In the genomic region with DNA sequence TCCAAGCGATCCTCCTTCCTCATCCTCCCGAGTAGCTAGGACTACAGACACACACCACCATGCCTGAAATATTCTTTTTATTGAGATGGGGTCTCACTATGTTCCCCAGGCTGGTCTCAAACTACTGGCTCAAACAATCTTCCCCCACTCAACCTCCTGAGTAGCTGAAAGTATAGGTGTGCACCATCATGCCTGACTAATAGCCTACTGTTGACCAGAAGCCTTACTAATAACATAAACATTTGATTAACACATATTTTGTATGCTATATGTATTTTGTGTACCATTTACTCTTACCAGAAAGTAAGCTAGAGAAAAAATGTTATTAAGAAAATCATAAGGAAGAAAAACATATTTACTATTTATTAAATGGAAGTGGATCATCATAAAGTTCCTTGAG, we compare ENCODE assay signal across 35 cellular contexts. TPM values are rescaled to one million over a fixed set of nuclear protein-coding genes. Genes with fewer than 3 reads are reported as not detected.
"Had no signal": no experiment of that assay in that cellular context is flagged by ENCODE, and none has a peak within 500 bp of the region (broad histone marks: within the 10 kb centered on the region; RNA-seq: fewer than 3 reads in every experiment).

No MANE protein-coding gene starts in this region.

- H3K36me3 Mint-ChIP-seq: activated CD4-positive, alpha-beta memory T cell treated with anti-CD3 and anti-CD28 coated beads for 36 hours; activated CD8-positive, alpha-beta memory T cell treated with anti-CD3 and anti-CD28 coated beads, Interleukin-2, amount 10 ng/mL, durations not matched to agents 7 days and 5 days; activated naive CD8-positive, alpha-beta T cell had no signal

- H3K27ac ChIP-seq: brain microvascular endothelial cell, epithelial cell of prostate, esophagus squamous epithelium, gastroesophageal sphincter, heart right ventricle had no signal

- H3K36me3 ChIP-seq: brain microvascular endothelial cell, esophagus squamous epithelium, gastroesophageal sphincter, heart right ventricle had no signal

- ATAC-seq: activated CD8-positive, alpha-beta memory T cell treated with anti-CD3 and anti-CD28 coated beads, Interleukin-2, amount 10 ng/mL, durations not matched to agents 7 days and 5 days; activated CD8-positive, alpha-beta T cell treated with anti-CD3 and anti-CD28 coated beads, Interleukin-2, amount 10 ng/mL, durations not matched to agents 7 days and 5 days; activated T-cell treated with anti-CD3 and anti-CD28 coated beads, Interleukin-2, amount 50 U/mL, for 72 hours; effector memory CD8-positive, alpha-beta T cell; gastroesophageal sphincter; heart right ventricle; WTC11 had no signal

- DNase-seq: activated CD4-positive, alpha-beta memory T cell treated with anti-CD3 and anti-CD28 coated beads for 36 hours; activated CD4-positive, alpha-beta T cell treated with anti-CD3 and anti-CD28 coated beads for 1 hour; activated CD4-positive, alpha-beta T cell treated with anti-CD3 and anti-CD28 coated beads for 48 hours; activated CD8-positive, alpha-beta memory T cell treated with anti-CD3 and anti-CD28 coated beads, Interleukin-2, amount 10 ng/mL, durations not matched to agents 7 days and 5 days; activated CD8-positive, alpha-beta memory T cell treated with anti-CD3 and anti-CD28 coated beads, Interleukin-2, amount 50 U/mL, for 4 hours; activated CD8-positive, alpha-beta T cell treated with anti-CD3 and anti-CD28 coated beads, Interleukin-2, amount 10 ng/mL, durations not matched to agents 7 days and 5 days; activated gamma-delta T cell; activated naive CD4-positive, alpha-beta T cell; activated naive CD4-positive, alpha-beta T cell treated with anti-CD3 and anti-CD28 coated beads, Interleukin-2, amount 50 U/mL, for 16 hours; activated T-cell treated with anti-CD3 and anti-CD28 coated beads, Interleukin-2, amount 50 U/mL, for 24 hours; activated T-cell treated with anti-CD3 and anti-CD28 coated beads, Interleukin-2, amount 50 U/mL, for 72 hours; amniotic stem cell; anterior cingulate cortex; brain microvascular endothelial cell; caudate nucleus; cortex of kidney; dermis blood vessel endothelial cell; effector CD4-positive, alpha-beta T cell; effector memory CD8-positive, alpha-beta T cell; esophagus squamous epithelium; foreskin melanocyte; heart right ventricle; T-helper 2 cell had no signal

- H3K4me1 Mint-ChIP-seq: activated CD8-positive, alpha-beta memory T cell treated with anti-CD3 and anti-CD28 coated beads, Interleukin-2, amount 10 ng/mL, durations not matched to agents 7 days and 5 days had no signal

- H3K27ac Mint-ChIP-seq: activated CD4-positive, alpha-beta memory T cell treated with anti-CD3 and anti-CD28 coated beads for 36 hours; activated CD8-positive, alpha-beta memory T cell treated with anti-CD3 and anti-CD28 coated beads, Interleukin-2, amount 10 ng/mL, durations not matched to agents 7 days and 5 days; activated CD8-positive, alpha-beta T cell treated with anti-CD3 and anti-CD28 coated beads, Interleukin-2, amount 10 ng/mL, durations not matched to agents 7 days and 5 days; activated naive CD8-positive, alpha-beta T cell; activated T-cell treated with anti-CD3 and anti-CD28 coated beads, Interleukin-2, amount 50 U/mL, for 24 hours; activated T-cell treated with anti-CD3 and anti-CD28 coated beads, Interleukin-2, amount 50 U/mL, for 72 hours; effector memory CD8-positive, alpha-beta T cell; WTC11 had no signal

- H3K4me1 ChIP-seq: esophagus squamous epithelium, gastroesophageal sphincter, heart right ventricle had no signal

- H3K9me3 Mint-ChIP-seq: activated CD4-positive, alpha-beta memory T cell treated with anti-CD3 and anti-CD28 coated beads for 36 hours; activated T-cell treated with anti-CD3 and anti-CD28 coated beads, Interleukin-2, amount 50 U/mL, for 24 hours; activated T-cell treated with anti-CD3 and anti-CD28 coated beads, Interleukin-2, amount 50 U/mL, for 72 hours; effector memory CD8-positive, alpha-beta T cell had no signal

- H3K27me3 ChIP-seq: brain microvascular endothelial cell had no signal

- H3K9me3 ChIP-seq: esophagus squamous epithelium had no signal

- H3K4me3 Mint-ChIP-seq: activated CD4-positive, alpha-beta memory T cell treated with anti-CD3 and anti-CD28 coated beads for 36 hours; activated CD8-positive, alpha-beta memory T cell treated with anti-CD3 and anti-CD28 coated beads, Interleukin-2, amount 10 ng/mL, durations not matched to agents 7 days and 5 days; activated CD8-positive, alpha-beta T cell treated with anti-CD3 and anti-CD28 coated beads, Interleukin-2, amount 10 ng/mL, durations not matched to agents 7 days and 5 days; activated naive CD8-positive, alpha-beta T cell; activated T-cell treated with anti-CD3 and anti-CD28 coated beads, Interleukin-2, amount 50 U/mL, for 24 hours; activated T-cell treated with anti-CD3 and anti-CD28 coated beads, Interleukin-2, amount 50 U/mL, for 72 hours; effector memory CD8-positive, alpha-beta T cell; WTC11 had no signal

- FAIRE-seq: astrocyte, colon had no signal

- H3K4me3 ChIP-seq: esophagus squamous epithelium, gastroesophageal sphincter, heart right ventricle had no signal

RNA-seq across cellular contexts. Expression of a gene that starts 11.9 kb away (rescaled TPM):
- total RNA-seq: activated CD4-positive, alpha-beta memory T cell treated with anti-CD3 and anti-CD28 coated beads for 36 hours; activated CD8-positive, alpha-beta memory T cell treated with anti-CD3 and anti-CD28 coated beads for 36 hours; activated CD8-positive, alpha-beta memory T cell treated with anti-CD3 and anti-CD28 coated beads, Interleukin-2, amount 10 ng/mL, durations not matched to agents 7 days and 5 days; activated CD8-positive, alpha-beta T cell treated with anti-CD3 and anti-CD28 coated beads, Interleukin-2, amount 10 ng/mL, durations not matched to agents 7 days and 5 days; activated T-cell treated with anti-CD3 and anti-CD28 coated beads, Interleukin-2, amount 50 U/mL, for 72 hours; astrocyte; chondrocyte; dermis blood vessel endothelial cell; esophagus squamous epithelium; fibroblast of lung; fibroblast of villous mesenchyme; gastroesophageal sphincter; glomerular endothelial cell; heart right ventricle; T-helper 1 cell treated with Interleukin-12 subunit alpha and Interleukin-12 subunit beta and Interleukin-4 antibody, amounts not matched to agents 30 ng/mL and 1 ng/mL, for 36 hours; WTC11 had no signal

RNA-seq across cellular contexts. Expression of a gene that starts 13.5 kb away (rescaled TPM):
- total RNA-seq: activated CD4-positive, alpha-beta memory T cell treated with anti-CD3 and anti-CD28 coated beads for 36 hours; activated CD8-positive, alpha-beta memory T cell treated with anti-CD3 and anti-CD28 coated beads for 36 hours; activated CD8-positive, alpha-beta memory T cell treated with anti-CD3 and anti-CD28 coated beads, Interleukin-2, amount 10 ng/mL, durations not matched to agents 7 days and 5 days; activated CD8-positive, alpha-beta T cell treated with anti-CD3 and anti-CD28 coated beads, Interleukin-2, amount 10 ng/mL, durations not matched to agents 7 days and 5 days; activated T-cell treated with anti-CD3 and anti-CD28 coated beads, Interleukin-2, amount 50 U/mL, for 72 hours; astrocyte; chondrocyte; dermis blood vessel endothelial cell; esophagus squamous epithelium; fibroblast of lung; fibroblast of villous mesenchyme; gastroesophageal sphincter; glomerular endothelial cell; heart right ventricle; T-helper 1 cell treated with Interleukin-12 subunit alpha and Interleukin-12 subunit beta and Interleukin-4 antibody, amounts not matched to agents 30 ng/mL and 1 ng/mL, for 36 hours; WTC11 had no signal

RNA-seq across cellular contexts. Expression of a gene that starts 38.5 kb away (rescaled TPM):
- total RNA-seq: activated CD4-positive, alpha-beta memory T cell treated with anti-CD3 and anti-CD28 coated beads for 36 hours; activated CD8-positive, alpha-beta memory T cell treated with anti-CD3 and anti-CD28 coated beads for 36 hours; activated CD8-positive, alpha-beta memory T cell treated with anti-CD3 and anti-CD28 coated beads, Interleukin-2, amount 10 ng/mL, durations not matched to agents 7 days and 5 days; activated CD8-positive, alpha-beta T cell treated with anti-CD3 and anti-CD28 coated beads, Interleukin-2, amount 10 ng/mL, durations not matched to agents 7 days and 5 days; activated T-cell treated with anti-CD3 and anti-CD28 coated beads, Interleukin-2, amount 50 U/mL, for 72 hours; astrocyte; chondrocyte; dermis blood vessel endothelial cell; esophagus squamous epithelium; fibroblast of lung; fibroblast of villous mesenchyme; gastroesophageal sphincter; glomerular endothelial cell; heart right ventricle; T-helper 1 cell treated with Interleukin-12 subunit alpha and Interleukin-12 subunit beta and Interleukin-4 antibody, amounts not matched to agents 30 ng/mL and 1 ng/mL, for 36 hours; WTC11 had no signal

RNA-seq across cellular contexts. Expression of a gene that starts 52.4 kb away (rescaled TPM):
- total RNA-seq: activated CD4-positive, alpha-beta memory T cell treated with anti-CD3 and anti-CD28 coated beads for 36 hours; activated CD8-positive, alpha-beta memory T cell treated with anti-CD3 and anti-CD28 coated beads for 36 hours; activated CD8-positive, alpha-beta memory T cell treated with anti-CD3 and anti-CD28 coated beads, Interleukin-2, amount 10 ng/mL, durations not matched to agents 7 days and 5 days; activated CD8-positive, alpha-beta T cell treated with anti-CD3 and anti-CD28 coated beads, Interleukin-2, amount 10 ng/mL, durations not matched to agents 7 days and 5 days; activated T-cell treated with anti-CD3 and anti-CD28 coated beads, Interleukin-2, amount 50 U/mL, for 72 hours; astrocyte; chondrocyte; dermis blood vessel endothelial cell; esophagus squamous epithelium; fibroblast of lung; fibroblast of villous mesenchyme; gastroesophageal sphincter; glomerular endothelial cell; heart right ventricle; T-helper 1 cell treated with Interleukin-12 subunit alpha and Interleukin-12 subunit beta and Interleukin-4 antibody, amounts not matched to agents 30 ng/mL and 1 ng/mL, for 36 hours; WTC11 had no signal
